1 cellular context compared by ENCODE assay signal in the genomic region with DNA sequence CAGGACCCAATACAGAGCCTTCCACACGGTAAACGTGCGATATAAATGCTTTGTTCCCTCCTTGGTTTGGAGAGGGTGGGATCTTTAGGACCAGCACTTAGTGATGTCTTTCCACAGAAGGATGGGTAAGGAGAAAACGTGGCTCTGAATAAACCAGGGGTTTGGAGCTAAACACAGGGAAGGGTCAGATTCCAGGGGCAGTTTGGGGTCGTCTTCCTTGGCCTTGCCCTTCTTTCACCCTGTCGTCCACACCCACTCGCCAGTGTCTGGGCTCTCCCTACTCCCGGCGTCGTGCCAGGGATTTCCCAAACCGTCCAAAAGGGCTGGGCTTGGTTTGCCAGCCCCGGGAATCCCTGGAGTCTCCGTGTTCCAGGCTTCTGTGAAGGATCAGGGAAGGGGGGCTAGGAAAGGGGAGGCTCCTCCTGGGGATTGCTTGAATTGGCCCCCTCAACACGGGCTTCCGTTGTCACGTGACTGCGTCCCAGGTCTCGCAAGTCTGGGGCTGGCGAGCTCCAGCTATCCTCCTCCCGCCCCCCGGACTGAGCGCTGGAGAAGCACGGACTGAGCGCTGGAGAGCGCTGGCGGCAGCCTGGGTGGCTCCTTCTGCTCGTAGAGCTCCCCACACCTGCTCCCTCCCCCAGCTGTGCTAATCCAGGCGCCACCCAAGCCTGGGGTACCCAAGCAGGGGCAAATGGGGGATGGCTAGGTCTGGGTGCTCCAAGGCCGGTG.
TF ChIP-seq lines count a peak whose summit lies in the region.

No MANE protein-coding gene starts in this region.

TF ChIP-seq in K562, 482 proteins besides CTCF, POLR2A, EP300 and RAD21 (continued from another document):
- TF ChIP-seq, protein P1, sequence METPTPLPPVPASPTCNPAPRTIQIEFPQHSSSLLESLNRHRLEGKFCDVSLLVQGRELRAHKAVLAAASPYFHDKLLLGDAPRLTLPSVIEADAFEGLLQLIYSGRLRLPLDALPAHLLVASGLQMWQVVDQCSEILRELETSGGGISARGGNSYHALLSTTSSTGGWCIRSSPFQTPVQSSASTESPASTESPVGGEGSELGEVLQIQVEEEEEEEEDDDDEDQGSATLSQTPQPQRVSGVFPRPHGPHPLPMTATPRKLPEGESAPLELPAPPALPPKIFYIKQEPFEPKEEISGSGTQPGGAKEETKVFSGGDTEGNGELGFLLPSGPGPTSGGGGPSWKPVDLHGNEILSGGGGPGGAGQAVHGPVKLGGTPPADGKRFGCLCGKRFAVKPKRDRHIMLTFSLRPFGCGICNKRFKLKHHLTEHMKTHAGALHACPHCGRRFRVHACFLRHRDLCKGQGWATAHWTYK (CRISPR knock-in tag; IDR thresholded peaks at IDR 0.05) = peak; percentile 71; the same call in 1 of the 2 replicates
- TF ChIP-seq ZNF124 (CRISPR knock-in tag; IDR thresholded peaks at IDR 0.05) = no peak
- TF ChIP-seq, protein P2, sequence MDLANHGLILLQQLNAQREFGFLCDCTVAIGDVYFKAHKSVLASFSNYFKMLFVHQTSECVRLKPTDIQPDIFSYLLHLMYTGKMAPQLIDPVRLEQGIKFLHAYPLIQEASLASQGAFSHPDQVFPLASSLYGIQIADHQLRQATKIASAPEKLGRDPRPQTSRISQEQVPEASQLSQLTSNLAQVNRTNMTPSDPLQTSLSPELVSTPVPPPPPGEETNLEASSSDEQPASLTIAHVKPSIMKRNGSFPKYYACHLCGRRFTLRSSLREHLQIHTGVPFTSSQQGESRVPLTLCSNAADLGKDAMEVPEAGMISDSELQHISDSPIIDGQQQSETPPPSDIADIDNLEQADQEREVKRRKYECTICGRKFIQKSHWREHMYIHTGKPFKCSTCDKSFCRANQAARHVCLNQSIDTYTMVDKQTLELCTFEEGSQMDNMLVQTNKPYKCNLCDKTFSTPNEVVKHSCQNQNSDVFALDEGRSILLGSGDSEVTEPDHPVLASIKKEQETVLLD (IDR thresholded peaks at IDR 0.05) = 0 out of 2 replicates have a peak, but pooled peaks have one; percentile 10
- TF ChIP-seq, protein P3, sequence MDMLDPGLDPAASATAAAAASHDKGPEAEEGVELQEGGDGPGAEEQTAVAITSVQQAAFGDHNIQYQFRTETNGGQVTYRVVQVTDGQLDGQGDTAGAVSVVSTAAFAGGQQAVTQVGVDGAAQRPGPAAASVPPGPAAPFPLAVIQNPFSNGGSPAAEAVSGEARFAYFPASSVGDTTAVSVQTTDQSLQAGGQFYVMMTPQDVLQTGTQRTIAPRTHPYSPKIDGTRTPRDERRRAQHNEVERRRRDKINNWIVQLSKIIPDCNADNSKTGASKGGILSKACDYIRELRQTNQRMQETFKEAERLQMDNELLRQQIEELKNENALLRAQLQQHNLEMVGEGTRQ (CRISPR knock-in tag; IDR thresholded peaks at IDR 0.05) = peak; percentile 89
- TF ChIP-seq HDAC2 (IDR thresholded peaks at IDR 0.05) = peak; percentile 60; the same call in 1 of the 2 replicates
- TF ChIP-seq, protein P4, sequence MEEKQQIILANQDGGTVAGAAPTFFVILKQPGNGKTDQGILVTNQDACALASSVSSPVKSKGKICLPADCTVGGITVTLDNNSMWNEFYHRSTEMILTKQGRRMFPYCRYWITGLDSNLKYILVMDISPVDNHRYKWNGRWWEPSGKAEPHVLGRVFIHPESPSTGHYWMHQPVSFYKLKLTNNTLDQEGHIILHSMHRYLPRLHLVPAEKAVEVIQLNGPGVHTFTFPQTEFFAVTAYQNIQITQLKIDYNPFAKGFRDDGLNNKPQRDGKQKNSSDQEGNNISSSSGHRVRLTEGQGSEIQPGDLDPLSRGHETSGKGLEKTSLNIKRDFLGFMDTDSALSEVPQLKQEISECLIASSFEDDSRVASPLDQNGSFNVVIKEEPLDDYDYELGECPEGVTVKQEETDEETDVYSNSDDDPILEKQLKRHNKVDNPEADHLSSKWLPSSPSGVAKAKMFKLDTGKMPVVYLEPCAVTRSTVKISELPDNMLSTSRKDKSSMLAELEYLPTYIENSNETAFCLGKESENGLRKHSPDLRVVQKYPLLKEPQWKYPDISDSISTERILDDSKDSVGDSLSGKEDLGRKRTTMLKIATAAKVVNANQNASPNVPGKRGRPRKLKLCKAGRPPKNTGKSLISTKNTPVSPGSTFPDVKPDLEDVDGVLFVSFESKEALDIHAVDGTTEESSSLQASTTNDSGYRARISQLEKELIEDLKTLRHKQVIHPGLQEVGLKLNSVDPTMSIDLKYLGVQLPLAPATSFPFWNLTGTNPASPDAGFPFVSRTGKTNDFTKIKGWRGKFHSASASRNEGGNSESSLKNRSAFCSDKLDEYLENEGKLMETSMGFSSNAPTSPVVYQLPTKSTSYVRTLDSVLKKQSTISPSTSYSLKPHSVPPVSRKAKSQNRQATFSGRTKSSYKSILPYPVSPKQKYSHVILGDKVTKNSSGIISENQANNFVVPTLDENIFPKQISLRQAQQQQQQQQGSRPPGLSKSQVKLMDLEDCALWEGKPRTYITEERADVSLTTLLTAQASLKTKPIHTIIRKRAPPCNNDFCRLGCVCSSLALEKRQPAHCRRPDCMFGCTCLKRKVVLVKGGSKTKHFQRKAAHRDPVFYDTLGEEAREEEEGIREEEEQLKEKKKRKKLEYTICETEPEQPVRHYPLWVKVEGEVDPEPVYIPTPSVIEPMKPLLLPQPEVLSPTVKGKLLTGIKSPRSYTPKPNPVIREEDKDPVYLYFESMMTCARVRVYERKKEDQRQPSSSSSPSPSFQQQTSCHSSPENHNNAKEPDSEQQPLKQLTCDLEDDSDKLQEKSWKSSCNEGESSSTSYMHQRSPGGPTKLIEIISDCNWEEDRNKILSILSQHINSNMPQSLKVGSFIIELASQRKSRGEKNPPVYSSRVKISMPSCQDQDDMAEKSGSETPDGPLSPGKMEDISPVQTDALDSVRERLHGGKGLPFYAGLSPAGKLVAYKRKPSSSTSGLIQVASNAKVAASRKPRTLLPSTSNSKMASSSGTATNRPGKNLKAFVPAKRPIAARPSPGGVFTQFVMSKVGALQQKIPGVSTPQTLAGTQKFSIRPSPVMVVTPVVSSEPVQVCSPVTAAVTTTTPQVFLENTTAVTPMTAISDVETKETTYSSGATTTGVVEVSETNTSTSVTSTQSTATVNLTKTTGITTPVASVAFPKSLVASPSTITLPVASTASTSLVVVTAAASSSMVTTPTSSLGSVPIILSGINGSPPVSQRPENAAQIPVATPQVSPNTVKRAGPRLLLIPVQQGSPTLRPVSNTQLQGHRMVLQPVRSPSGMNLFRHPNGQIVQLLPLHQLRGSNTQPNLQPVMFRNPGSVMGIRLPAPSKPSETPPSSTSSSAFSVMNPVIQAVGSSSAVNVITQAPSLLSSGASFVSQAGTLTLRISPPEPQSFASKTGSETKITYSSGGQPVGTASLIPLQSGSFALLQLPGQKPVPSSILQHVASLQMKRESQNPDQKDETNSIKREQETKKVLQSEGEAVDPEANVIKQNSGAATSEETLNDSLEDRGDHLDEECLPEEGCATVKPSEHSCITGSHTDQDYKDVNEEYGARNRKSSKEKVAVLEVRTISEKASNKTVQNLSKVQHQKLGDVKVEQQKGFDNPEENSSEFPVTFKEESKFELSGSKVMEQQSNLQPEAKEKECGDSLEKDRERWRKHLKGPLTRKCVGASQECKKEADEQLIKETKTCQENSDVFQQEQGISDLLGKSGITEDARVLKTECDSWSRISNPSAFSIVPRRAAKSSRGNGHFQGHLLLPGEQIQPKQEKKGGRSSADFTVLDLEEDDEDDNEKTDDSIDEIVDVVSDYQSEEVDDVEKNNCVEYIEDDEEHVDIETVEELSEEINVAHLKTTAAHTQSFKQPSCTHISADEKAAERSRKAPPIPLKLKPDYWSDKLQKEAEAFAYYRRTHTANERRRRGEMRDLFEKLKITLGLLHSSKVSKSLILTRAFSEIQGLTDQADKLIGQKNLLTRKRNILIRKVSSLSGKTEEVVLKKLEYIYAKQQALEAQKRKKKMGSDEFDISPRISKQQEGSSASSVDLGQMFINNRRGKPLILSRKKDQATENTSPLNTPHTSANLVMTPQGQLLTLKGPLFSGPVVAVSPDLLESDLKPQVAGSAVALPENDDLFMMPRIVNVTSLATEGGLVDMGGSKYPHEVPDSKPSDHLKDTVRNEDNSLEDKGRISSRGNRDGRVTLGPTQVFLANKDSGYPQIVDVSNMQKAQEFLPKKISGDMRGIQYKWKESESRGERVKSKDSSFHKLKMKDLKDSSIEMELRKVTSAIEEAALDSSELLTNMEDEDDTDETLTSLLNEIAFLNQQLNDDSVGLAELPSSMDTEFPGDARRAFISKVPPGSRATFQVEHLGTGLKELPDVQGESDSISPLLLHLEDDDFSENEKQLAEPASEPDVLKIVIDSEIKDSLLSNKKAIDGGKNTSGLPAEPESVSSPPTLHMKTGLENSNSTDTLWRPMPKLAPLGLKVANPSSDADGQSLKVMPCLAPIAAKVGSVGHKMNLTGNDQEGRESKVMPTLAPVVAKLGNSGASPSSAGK (IDR thresholded peaks at IDR 0.05) = peak; percentile 9; the same call in 1 of the 2 replicates
- no peak for TF ChIP-seq PURB (CRISPR knock-in tag; IDR thresholded peaks at IDR 0.05; ENCODE audit: low read depth)
- TF ChIP-seq, protein P5, sequence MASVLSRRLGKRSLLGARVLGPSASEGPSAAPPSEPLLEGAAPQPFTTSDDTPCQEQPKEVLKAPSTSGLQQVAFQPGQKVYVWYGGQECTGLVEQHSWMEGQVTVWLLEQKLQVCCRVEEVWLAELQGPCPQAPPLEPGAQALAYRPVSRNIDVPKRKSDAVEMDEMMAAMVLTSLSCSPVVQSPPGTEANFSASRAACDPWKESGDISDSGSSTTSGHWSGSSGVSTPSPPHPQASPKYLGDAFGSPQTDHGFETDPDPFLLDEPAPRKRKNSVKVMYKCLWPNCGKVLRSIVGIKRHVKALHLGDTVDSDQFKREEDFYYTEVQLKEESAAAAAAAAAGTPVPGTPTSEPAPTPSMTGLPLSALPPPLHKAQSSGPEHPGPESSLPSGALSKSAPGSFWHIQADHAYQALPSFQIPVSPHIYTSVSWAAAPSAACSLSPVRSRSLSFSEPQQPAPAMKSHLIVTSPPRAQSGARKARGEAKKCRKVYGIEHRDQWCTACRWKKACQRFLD (CRISPR knock-in tag; IDR thresholded peaks at IDR 0.05) = no peak
- TF ChIP-seq, protein P6, sequence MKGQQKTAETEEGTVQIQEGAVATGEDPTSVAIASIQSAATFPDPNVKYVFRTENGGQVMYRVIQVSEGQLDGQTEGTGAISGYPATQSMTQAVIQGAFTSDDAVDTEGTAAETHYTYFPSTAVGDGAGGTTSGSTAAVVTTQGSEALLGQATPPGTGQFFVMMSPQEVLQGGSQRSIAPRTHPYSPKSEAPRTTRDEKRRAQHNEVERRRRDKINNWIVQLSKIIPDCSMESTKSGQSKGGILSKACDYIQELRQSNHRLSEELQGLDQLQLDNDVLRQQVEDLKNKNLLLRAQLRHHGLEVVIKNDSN (CRISPR knock-in tag; IDR thresholded peaks at IDR 0.05) = peak; percentile 89
- TF ChIP-seq TEAD2 (tag; IDR thresholded peaks at IDR 0.05) = no peak
- TF ChIP-seq ETV1 (tag; conservative IDR thresholded peaks at IDR 0.05; ENCODE audit: low read depth) = no peak
- TF ChIP-seq ZNF589 (CRISPR knock-in tag; IDR thresholded peaks at IDR 0.05; ENCODE audit: low read depth) = 0 out of 2 replicates have a peak, but pooled peaks have one; percentile 54
- peak; percentile 17; the same call in 1 of the 2 replicates for TF ChIP-seq MEF2D (tag; conservative IDR thresholded peaks at IDR 0.05; ENCODE audit: low read depth)
- TF ChIP-seq TEAD4 (IDR thresholded peaks at IDR 0.05; ENCODE audit: low read length) = no peak
- TF ChIP-seq TEAD4 (CRISPR knock-in tag; IDR thresholded peaks at IDR 0.05; ENCODE audit: borderline replicate concordance) = 0 out of 2 replicates have a peak, but pooled peaks have one; percentile 16
- TF ChIP-seq SMARCA5 (IDR thresholded peaks at IDR 0.05) = peak; percentile 36; the same call in 1 of the 2 replicates
- TF ChIP-seq CHD1 (IDR thresholded peaks at IDR 0.05; ENCODE audit: low read length) = peak; percentile 81
- no peak for TF ChIP-seq TRIM24 (IDR thresholded peaks at IDR 0.05)
- no peak for TF ChIP-seq GABPA (tag; conservative IDR thresholded peaks at IDR 0.05; ENCODE audit: low read depth)
- peak; percentile 49; the same call in 1 of the 2 replicates for TF ChIP-seq PHF21A (IDR thresholded peaks at IDR 0.05; ENCODE audit: borderline replicate concordance, low read depth)
- TF ChIP-seq ERF (CRISPR knock-in tag; IDR thresholded peaks at IDR 0.05) = 0 out of 2 replicates have a peak, but pooled peaks have one; percentile 12
